ENCODE assay signal across 13 cellular contexts in the genomic region with DNA sequence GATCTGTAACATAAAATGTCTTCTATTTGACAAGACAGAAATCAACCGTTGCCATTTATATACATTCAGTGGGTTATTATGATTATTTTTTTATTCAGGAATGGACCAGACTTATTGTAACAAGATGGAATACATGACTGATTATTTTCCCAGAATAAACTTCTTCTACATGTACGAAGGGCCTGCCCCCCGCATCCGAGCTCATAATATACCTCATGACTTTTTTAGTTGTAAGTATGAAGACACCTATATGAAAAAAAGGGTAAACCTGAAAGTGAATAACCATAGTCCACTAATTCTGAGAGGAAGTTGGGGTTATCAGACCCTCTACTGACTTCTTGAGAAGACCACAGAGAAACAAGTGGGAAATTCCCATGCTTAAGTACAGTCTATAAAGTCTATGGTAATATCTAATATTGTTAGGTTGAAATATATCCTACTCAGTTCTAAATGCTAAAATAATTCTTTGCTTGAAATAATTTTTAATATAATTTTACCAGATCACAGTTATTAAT. TPM values are rescaled to one million over a fixed set of nuclear protein-coding genes. Genes with fewer than 3 reads are reported as not detected.
DNase-seq lines count a peak whose midpoint lies in the region; ATAC-seq and TF ChIP-seq lines count a peak whose summit lies in the region.
"Had no signal": no experiment of that assay in that cellular context is flagged by ENCODE, and none has a peak within 500 bp of the region (broad histone marks: within the 10 kb centered on the region; RNA-seq: fewer than 3 reads in every experiment).

No MANE protein-coding gene starts in this region.

- peaks cover 0 to 3% (median 0%) of the 10 kb centered on the region in 3 donors for H3K27me3 Mint-ChIP-seq in immature natural killer cell (ENCODE audit: low read depth in 3 of 3)

- no peaks in the 10 kb centered on the region for H3K4me1 ChIP-seq in psoas muscle
- H3K4me1 ChIP-seq: lower lobe of right lung had no signal

- H3K36me3 ChIP-seq in psoas muscle (ENCODE audit: insufficient read depth in 1 of 2, low read depth in 1 of 2) = no peaks in the 10 kb centered on the region
- H3K36me3 ChIP-seq: lower lobe of right lung had no signal

- H3K4me1 Mint-ChIP-seq in immature natural killer cell = peaks cover 13 to 44% of the 10 kb centered on the region in 2 donors

- ATAC-seq in GM18867 (IDR thresholded peaks at IDR 0.05; ENCODE audit: unreplicated experiment) = peak; percentile 53
- peak; percentile 57 for ATAC-seq in GM21423 (IDR thresholded peaks at IDR 0.05; ENCODE audit: unreplicated experiment)
- ATAC-seq in HG03097 (IDR thresholded peaks at IDR 0.05; ENCODE audit: low FRiP score, unreplicated experiment) = peak; percentile 72
- ATAC-seq in psoas muscle = no peak
- ATAC-seq: lower lobe of right lung, SK-N-SH treated with all-trans-retinoic acid at 6 μM for 48 hours had no signal

- no peak overlapping the region for H3K4me3 Mint-ChIP-seq in immature natural killer cell

- H3K36me3 Mint-ChIP-seq in immature natural killer cell = no peaks in the 10 kb centered on the region

- WGBS in psoas muscle, 3 donors = 90 to 99% (median 95%) methylated on average over 4 of the region's 4 CpGs

- no peaks in the 10 kb centered on the region for H3K9me3 Mint-ChIP-seq in immature natural killer cell

- H3K27ac ChIP-seq in psoas muscle = no peak overlapping the region
- H3K27ac ChIP-seq: lower lobe of right lung had no signal

- no peak overlapping the region for H3K4me3 ChIP-seq in psoas muscle
- H3K4me3 ChIP-seq: lower lobe of right lung had no signal

- intact Hi-C loops in psoas muscle (cut with DNase I) = no loop called here

- H3K27ac Mint-ChIP-seq in immature natural killer cell = no peak overlapping the region

- no peak for TF ChIP-seq CTCF in psoas muscle (IDR thresholded peaks at IDR 0.05)

- no peaks in the 10 kb centered on the region for H3K9me3 ChIP-seq in psoas muscle
- H3K9me3 ChIP-seq: lower lobe of right lung had no signal

- H3K27me3 ChIP-seq in psoas muscle (ENCODE audit: insufficient read depth in 3 of 3, low read length in 2 of 3) = no peaks in the 10 kb centered on the region

- DNase-seq in immature natural killer cell = peak in 2 of 3 donors; percentile 3 to 7
- DNase-seq in AG08396 (ENCODE audit: low spot score) = no peak
- no peak for DNase-seq in psoas muscle
- DNase-seq in ureter (ENCODE audit: low spot score) = no peak
- DNase-seq: Karpas-422, lower lobe of right lung, NCI-H526 had no signal

RNA-seq across cellular contexts. Expression of a gene that starts 15.9 kb away (rescaled TPM):
- polyA plus RNA-seq in immature natural killer cell (not detected), psoas muscle (not detected)
- total RNA-seq in psoas muscle (under 1 TPM in 1 of 4 donors, not detected in 3; 0.21 TPM), ureter (not detected)
- total RNA-seq: H4, lower lobe of right lung, renal cortical epithelial cell had no signal

RNA-seq across cellular contexts. Expression of a gene that starts 25.5 kb away (rescaled TPM):
- polyA plus RNA-seq in immature natural killer cell (not detected), psoas muscle (not detected)
- total RNA-seq in psoas muscle (not detected), ureter (not detected)
- total RNA-seq: H4, lower lobe of right lung, renal cortical epithelial cell had no signal

RNA-seq across cellular contexts. Expression of a gene that starts 48.2 kb away (rescaled TPM):
- 1 to 10 TPM in 1 of 3 donors, under 1 TPM in 2; 0.21 to 4.1 (median 0.25) TPM for polyA plus RNA-seq in immature natural killer cell
- under 1 TPM in 3 of 4 donors, not detected in 1; 0.11 to 0.34 (median 0.15) TPM for total RNA-seq in psoas muscle
- under 1 TPM; 0.04 to 0.17 (median 0.10) TPM for polyA plus RNA-seq in psoas muscle
- total RNA-seq in ureter = 1.1 TPM
- total RNA-seq: H4 had no signal

RNA-seq across cellular contexts. Expression of a gene that starts 57.3 kb away (rescaled TPM):
- polyA plus RNA-seq in immature natural killer cell (10 to 100 TPM in 1 of 3 donors, 1 to 10 TPM in 2; 5.9 to 18.0 (median 9.5) TPM), psoas muscle (1 to 10 TPM; 4.2 to 8.0 (median 4.3) TPM)
- total RNA-seq in psoas muscle (10 to 100 TPM in 1 of 4 donors, 1 to 10 TPM in 3; 7.9 to 11.2 (median 9.1) TPM), ureter (37.7 TPM)

Comparison
In these comparisons a context has a peak if more than half of its experiments do, and no peak if none do; other contexts are left out.
1. ATAC-seq: peak in GM18867 (single experiment), GM21423 (single experiment) and HG03097 (single experiment); none in psoas muscle (0 of 4).
2. DNase-seq: peak in immature natural killer cell (2 of 3); none in AG08396 (single experiment), psoas muscle (0 of 2) and ureter (single experiment).